ENCODE assay signal across 2 cellular contexts in genomic region chr17:75615301-75615700, GRCh38.
TF ChIP-seq lines count a peak whose summit lies in the region.

No MANE protein-coding gene starts in this region.

TF ChIP-seq in Ishikawa, 13 proteins besides CTCF, POLR2A, EP300 and RAD21:
- TF ChIP-seq NFIC (IDR thresholded peaks at IDR 0.05) (no peak), TEAD4 (IDR thresholded peaks at IDR 0.05) (no peak), MAX (IDR thresholded peaks at IDR 0.05) (no peak), YY1 (IDR thresholded peaks at IDR 0.05; ENCODE audit: low read depth) (no peak), REST (IDR thresholded peaks at IDR 0.05; ENCODE audit: low read depth) (no peak), TAF1 (IDR thresholded peaks at IDR 0.05; ENCODE audit: low read depth) (no peak), CREB1 (IDR thresholded peaks at IDR 0.05; ENCODE audit: low read depth) (no peak), USF1 (IDR thresholded peaks at IDR 0.05) (no peak), FOXM1 (IDR thresholded peaks at IDR 0.05; ENCODE audit: borderline replicate concordance, low read depth) (no peak), TCF12 (IDR thresholded peaks at IDR 0.05; ENCODE audit: low read depth) (no peak), CEBPB (IDR thresholded peaks at IDR 0.05) (no peak), EGR1 (IDR thresholded peaks at IDR 0.05) (no peak), ZBTB7A (IDR thresholded peaks at IDR 0.05; ENCODE audit: low read depth) (no peak)

TF ChIP-seq in H1, 55 proteins besides CTCF, POLR2A, EP300 and RAD21:
- TF ChIP-seq ATF2 (IDR thresholded peaks at IDR 0.05; ENCODE audit: low read length) (no peak), E2F6 (IDR thresholded peaks at IDR 0.05) (0 out of 2 replicates have a peak, but pooled peaks have one; percentile 19)
